Comparison of ENCODE assay signal across 8 cellular contexts in genomic region chr9:98192503-98193335, GRCh38. TPM values are rescaled to one million over a fixed set of nuclear protein-coding genes. Genes with fewer than 3 reads are reported as not detected.
DNase-seq lines count a peak whose midpoint lies in the region; ATAC-seq lines count a peak whose summit lies in the region.

CORO2A (minus strand) TSS chr9:98192637; CDS start chr9:98157660, 34,977 bp downstream.

- H3K4me2 ChIP-seq in Karpas-422 (ENCODE audit: low read depth, low read length, poor library complexity, severe bottlenecking), result peak within 1 kb of the TSS; percentile 99

- H3K27ac ChIP-seq in Karpas-422 (ENCODE audit: low read length) (no peak within 1 kb of the TSS), SJCRH30 (0 out of 2 replicates have a peak within 1 kb of the TSS, but pooled peaks have one; percentile 1), temporal lobe (ENCODE audit: low read depth, low read length) (peak within 1 kb of the TSS; percentile 10)

- H3K4me1 ChIP-seq in Karpas-422 (ENCODE audit: low read length) (peaks cover 17% of the 10 kb centered on the region), SJCRH30 (peaks cover 16% of the 10 kb centered on the region)

- H3K9ac ChIP-seq in Karpas-422 (ENCODE audit: low read length), result peak within 1 kb of the TSS; percentile 77

- H3K36me3 ChIP-seq in Karpas-422 (ENCODE audit: insufficient read depth, low read length) (no peaks in the 10 kb centered on the region), SJCRH30 (no peaks in the 10 kb centered on the region)

- no peaks in the 10 kb centered on the region for H4K20me1 ChIP-seq in Karpas-422 (ENCODE audit: insufficient read depth, low read depth, low read length)

- DNase-seq in COLO829 (ENCODE audit: low spot score) (peak; percentile 60), Karpas-422 (peak; percentile 88), SJCRH30 (peak; percentile 82 to 85), globus pallidus (ENCODE audit: low spot score) (peak; percentile 18), occipital lobe (lab: John Stamatoyannopoulos, UW) (peak; percentile 68)
- peak; percentile 71 for DNase-seq in activated naive CD4-positive, alpha-beta T cell treated with anti-CD3 and anti-CD28 coated beads, Interleukin-2, amount 50 U/mL, for 16 hours

- H2AFZ ChIP-seq in Karpas-422 (ENCODE audit: low read length), result peak within 1 kb of the TSS; percentile 99

- ATAC-seq in GM21447 (IDR thresholded peaks at IDR 0.05; ENCODE audit: unreplicated experiment), result peak; percentile 61

- peak within 1 kb of the TSS; percentile 87 for H3K4me3 ChIP-seq in Karpas-422 (ENCODE audit: low read length)
- H3K4me3 ChIP-seq in SJCRH30, result peak within 1 kb of the TSS; percentile 64

- H3K9me3 ChIP-seq in Karpas-422 (ENCODE audit: low read length), result no peaks in the 10 kb centered on the region
- no peaks in the 10 kb centered on the region for H3K9me3 ChIP-seq in SJCRH30 (replicated peaks)

- no peaks in the 10 kb centered on the region for H3K9me2 ChIP-seq in Karpas-422 (replicated peaks; ENCODE audit: insufficient read depth, low read length)

- no peaks in the 10 kb centered on the region for H3K79me2 ChIP-seq in Karpas-422 (ENCODE audit: low read length)

- H3K27me3 ChIP-seq in Karpas-422 (ENCODE audit: low read length) (no peaks in the 10 kb centered on the region), SJCRH30 (no peaks in the 10 kb centered on the region)

RNA-seq across cellular contexts. Expression of gene CORO2A, which starts in this region (rescaled TPM):
- total RNA-seq in Karpas-422 (2014; rRNA removed; shearing (Covaris generic); ENCODE audit: low replicate concordance), result 1.7 and 2.5 TPM in 2 replicates
- 0.55 and 0.61 TPM in 2 replicates for total RNA-seq in SJCRH30 (2014; rRNA removed; shearing (Covaris generic))
- total RNA-seq in occipital lobe, result 5.1 TPM
- total RNA-seq in temporal lobe, result 4.2 TPM

Comparison
In these comparisons a context has a peak if more than half of its experiments do, and no peak if none do; other contexts are left out.
1. Peak in DNase-seq, H3K4me3 ChIP-seq and H3K27ac ChIP-seq in SJCRH30; RNA of the gene not detected or under 1 TPM.
2. DNase-seq: peak in every context shown above with its lines; median percentile 88 in Karpas-422; 84 in SJCRH30; 71 in activated naive CD4-positive, alpha-beta T cell treated with anti-CD3 and anti-CD28 coated beads, Interleukin-2, amount 50 U/mL, for 16 hours; 68 in occipital lobe; 60 in COLO829; 18 in globus pallidus.